ENCODE assay signal across 1 cellular context in the genomic region with DNA sequence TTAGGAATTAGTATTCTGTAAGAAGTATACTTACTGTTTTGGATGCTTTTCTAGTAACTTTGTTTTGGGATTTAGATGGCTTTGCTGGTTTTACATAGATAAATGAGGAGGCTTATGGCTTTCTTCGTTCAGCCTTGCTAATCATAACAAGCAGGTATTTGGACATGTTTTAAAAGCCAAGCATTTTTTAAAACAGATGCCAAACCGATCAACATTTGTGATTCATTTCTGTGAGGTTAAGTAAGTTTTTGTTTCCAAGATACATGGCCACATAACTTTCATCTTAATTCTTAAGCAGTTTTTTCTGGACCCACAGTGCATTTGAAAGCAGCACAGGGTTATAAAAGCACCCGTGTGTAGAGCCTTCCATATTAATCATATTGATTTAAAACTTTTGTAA.
TF ChIP-seq lines count a peak whose summit lies in the region.

No MANE protein-coding gene starts in this region.

TF ChIP-seq in K562, 482 proteins besides CTCF, POLR2A, EP300 and RAD21 (continued from another document):
- TF ChIP-seq, protein P1, sequence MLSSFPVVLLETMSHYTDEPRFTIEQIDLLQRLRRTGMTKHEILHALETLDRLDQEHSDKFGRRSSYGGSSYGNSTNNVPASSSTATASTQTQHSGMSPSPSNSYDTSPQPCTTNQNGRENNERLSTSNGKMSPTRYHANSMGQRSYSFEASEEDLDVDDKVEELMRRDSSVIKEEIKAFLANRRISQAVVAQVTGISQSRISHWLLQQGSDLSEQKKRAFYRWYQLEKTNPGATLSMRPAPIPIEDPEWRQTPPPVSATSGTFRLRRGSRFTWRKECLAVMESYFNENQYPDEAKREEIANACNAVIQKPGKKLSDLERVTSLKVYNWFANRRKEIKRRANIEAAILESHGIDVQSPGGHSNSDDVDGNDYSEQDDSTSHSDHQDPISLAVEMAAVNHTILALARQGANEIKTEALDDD (IDR thresholded peaks at IDR 0.05): no peak
